ENCODE assay signal across 1 cellular context in genomic region chr1:3810149-3810761, GRCh38.
TF ChIP-seq lines count a peak whose summit lies in the region.
"Not testable (repeated sequence)": the region's sequence is repeated elsewhere in the genome, so short reads cannot be mapped to it uniquely, and the experiment has no call there.

No MANE protein-coding gene starts in this region.

TF ChIP-seq in K562, 482 proteins besides CTCF, POLR2A, EP300 and RAD21:
- TF ChIP-seq ATF3 (IDR thresholded peaks at IDR 0.05): 0 out of 2 replicates have a peak, but pooled peaks have one; percentile 10
- TF ChIP-seq ATF3 (CRISPR knock-in tag; conservative IDR thresholded peaks at IDR 0.05): not testable (repeated sequence)
- TF ChIP-seq ZNF121 (CRISPR knock-in tag; conservative IDR thresholded peaks at IDR 0.05): peak; percentile 90
